ENCODE assay signal across 8 cellular contexts in genomic region chr13:19782727-19783682, GRCh38. TPM values are rescaled to one million over a fixed set of nuclear protein-coding genes. Genes with fewer than 3 reads are reported as not detected.
A peak's percentile ranks its signal among the peaks of the same experiment; 100 is the strongest.
DNase-seq lines count a peak whose midpoint lies in the region; ATAC-seq and TF ChIP-seq lines count a peak whose summit lies in the region.
"Not testable (repeated sequence)": the region's sequence is repeated elsewhere in the genome, so short reads cannot be mapped to it uniquely, and the experiment has no call there.

Gene PSPC1, minus strand, starts transcription at chr13:19782945. Its CDS starts 188 bp downstream, at chr13:19782757.

- not testable (repeated sequence) for H3K27me3 ChIP-seq in kidney epithelial cell (ENCODE audit: control insufficient read depth, insufficient read depth, low read length)

- not testable (repeated sequence) for H3K36me3 ChIP-seq in kidney epithelial cell (ENCODE audit: control insufficient read depth, insufficient read depth, low read length)

- peak; percentile 85 for ATAC-seq in HG03442 (IDR thresholded peaks at IDR 0.05; ENCODE audit: unreplicated experiment)

- H3K27ac ChIP-seq in cingulate gyrus (ENCODE audit: low read depth, low read length), result peak within 1 kb of the TSS; percentile 94

- peak within 1 kb of the TSS; percentile 75 for H3K4me3 ChIP-seq in kidney epithelial cell (ENCODE audit: low read depth, low read length)

- DNase-seq in AML-193 (lab: John Stamatoyannopoulos, UW), result peak; percentile 96 to 97
- peak; percentile 93 for DNase-seq in GM19238 (ENCODE audit: insufficient read length, low spot score)
- peak; percentile 89 for DNase-seq in NCI-H524 treated with DMSO at 0.1 percent for 48 hours (lab: John Stamatoyannopoulos, UW)
- DNase-seq in activated CD4-positive, alpha-beta T cell treated with anti-CD3 and anti-CD28 coated beads for 4 hours, result peak; percentile 92 to 94
- DNase-seq in kidney epithelial cell (ENCODE audit: low read depth), result peak; percentile 64
- peak; percentile 90 to 91 for DNase-seq in stimulated activated CD4-positive, alpha-beta T cell treated with anti-CD3 and anti-CD28 coated beads, Interleukin-15, amount 100 ng/mL, for 48 hours (ENCODE audit: low read depth in 2 of 2)

- not testable (repeated sequence) for TF ChIP-seq CTCF in kidney epithelial cell (IDR thresholded peaks at IDR 0.05; ENCODE audit: insufficient read depth, low read length, poor library complexity, severe bottlenecking)

RNA-seq across cellular contexts. Expression of gene PSPC1, which starts in this region (rescaled TPM):
- 42.3 and 57.2 TPM in 2 replicates for total RNA-seq in kidney epithelial cell

Comparison
In these comparisons a context has a peak if more than half of its experiments do, and no peak if none do; other contexts are left out.
1. Peak in every context shown above with its lines: DNase-seq, ATAC-seq, H3K4me3 ChIP-seq and H3K27ac ChIP-seq.